Comparison of ENCODE assay signal across 11 cellular contexts in genomic region chr6:149929422-149929821, GRCh38. TPM values are rescaled to one million over a fixed set of nuclear protein-coding genes. Genes with fewer than 3 reads are reported as not detected.
DNase-seq lines count a peak whose midpoint lies in the region; ATAC-seq, FAIRE-seq and TF ChIP-seq lines count a peak whose summit lies in the region.
"Had no signal": no experiment of that assay in that cellular context is flagged by ENCODE, and none has a peak within 500 bp of the region (broad histone marks: within the 10 kb centered on the region; RNA-seq: fewer than 3 reads in every experiment).

No MANE protein-coding gene starts in this region.

- in situ Hi-C loops in GM12878 (cut with MboI): loop anchor here (5.0 kb wide), 1 partner anchor 97 kb away; no protein-coding TSS in a partner anchor

- no peaks in the 10 kb centered on the region; the same call in 1 of the 2 replicates for H4K20me1 ChIP-seq in GM12878 (ENCODE audit: control insufficient read depth, insufficient read depth)

- H3K36me3 ChIP-seq in GM12878 (ENCODE audit: control insufficient read depth in 2 of 2, insufficient read depth in 2 of 2, low read length in 1 of 2): no peaks in the 10 kb centered on the region

- WGBS in GM12878 (ENCODE audit: insufficient coverage, insufficient replicate concordance, low lambda C conversion rate, missing lambda C conversion rate): 3% methylated on average over 3 of the region's 3 CpGs

- peaks cover 25% of the 10 kb centered on the region for H3K9me3 Mint-ChIP-seq in nephron progenitor cell
- H3K9me3 Mint-ChIP-seq: memory B cell had no signal

- RAD21 ChIA-PET in GM12878 (lab: Charles Lee; ENCODE audit: unreplicated experiment): no interaction called here

- TF ChIP-seq POLR2A in GM12878 (IDR thresholded peaks at IDR 0.05; ENCODE audit: low read depth, low read length) (no peak), erythroblast (IDR thresholded peaks at IDR 0.05; ENCODE audit: low read length) (no peak)

- peak; percentile 45 for DNase-seq in activated CD4-positive, alpha-beta T cell treated with anti-CD3 and anti-CD28 coated beads for 48 hours
- no peak for DNase-seq in activated CD4-positive, alpha-beta T cell treated with anti-CD3 and anti-CD28 coated beads, Interleukin-2, amount 50 U/mL, for 48 hours
- DNase-seq in HEK293T (ENCODE audit: extremely low spot score) (peak; percentile 54), GM12878 (ENCODE audit: low read depth, low spot score) (no peak), nephron progenitor cell (peak; percentile 34), NCI-H2196 treated with DMSO at 0.1 percent for 48 hours (lab: John Stamatoyannopoulos, UW; ENCODE audit: unreplicated experiment) (no peak), T-helper 9 cell (no peak), erythroblast (lab: John Stamatoyannopoulos, UW) (no peak)
- DNase-seq: activated gamma-delta T cell treated with Interleukin-2 at 50 U/mL for 16 hours, NCI-H1436 treated with DMSO at 0.1 percent for 48 hours had no signal

- no peak for FAIRE-seq in GM12878 (lab: Jason Lieb, UNC)

- no peak for TF ChIP-seq RAD21 in GM12878 (IDR thresholded peaks at IDR 0.05; ENCODE audit: insufficient read depth, low read depth, low read length)

- no peak for TF ChIP-seq EP300 in GM12878 (IDR thresholded peaks at IDR 0.05; ENCODE audit: borderline replicate concordance in 1 of 2, control insufficient read depth in 1 of 2, low read depth in 2 of 2, low read length in 2 of 2)

- SMC1A ChIA-PET in GM12878 (lab: Charles Lee; ENCODE audit: uncharacterized antibody, unreplicated experiment): no interaction called here

- H3K27ac Mint-ChIP-seq in nephron progenitor cell: no peak overlapping the region
- H3K27ac Mint-ChIP-seq: memory B cell had no signal

- POLR2A ChIA-PET in HEK293T (lab: Yijun Ruan, JAX): no interaction called here
- POLR2A ChIA-PET in GM12878 (lab: Charles Lee): no interaction called here

- no peak overlapping the region for H3K27ac ChIP-seq in GM12878 (ENCODE audit: control insufficient read depth, insufficient read depth)

- intact Hi-C loops in GM12878 (cut with micrococcal nuclease; ENCODE audit: unreplicated experiment): no loop called here

- H3K4me3 ChIP-seq in GM12878: no peak overlapping the region

- no peak overlapping the region for H2AFZ ChIP-seq in GM12878 (ENCODE audit: control insufficient read depth, low read depth, low read length)

- CTCF ChIA-PET in HEK293T (lab: Yijun Ruan, JAX) (interaction anchor here (0.5 kb wide), 1 partner anchor 489 kb away, joined by 3 read pairs; no protein-coding TSS in a partner anchor), GM12878 (lab: Yijun Ruan, JAX) (interaction anchor here (0.7 to 1.5 kb wide), 2 partner anchors 63 to 88 kb away, joined by 3 to 9 read pairs; no protein-coding TSS in a partner anchor)

- peaks cover 97% of the 10 kb centered on the region for H3K27me3 Mint-ChIP-seq in nephron progenitor cell (ENCODE audit: low read depth, poor library complexity)

- no TSS peak for BruUV-seq in GM12878 (replicated peaks; lab: Mats Ljungman, UMichigan)

- TF ChIP-seq CTCF in GM12878 (IDR thresholded peaks at IDR 0.05 in 2 of 3, conservative IDR thresholded peaks at IDR 0.05 in 1 of 3; ENCODE audit: control insufficient read depth in 2 of 3, extremely low read depth in 1 of 3, insufficient read depth in 1 of 3, low read depth in 3 of 3, low read length in 3 of 3): peak; percentile 18 to 50 (median 19); a peak in 4 of 6 replicates
- TF ChIP-seq CTCF in nephron progenitor cell (IDR thresholded peaks at IDR 0.05): peak; percentile 54

- ATAC-seq in GM12878: 0 out of 3 replicates have a peak, but pooled peaks have one; percentile 25

- no peak overlapping the region for H3K4me2 ChIP-seq in GM12878 (ENCODE audit: control insufficient read depth, insufficient read depth)

- peaks cover 4 to 12% of the 10 kb centered on the region in 2 experiments for H3K27me3 ChIP-seq in GM12878 (replicated peaks in 1 of 2; ENCODE audit: control insufficient read depth in 2 of 2, insufficient read depth in 2 of 2, low read length in 1 of 2)

- no peaks in the 10 kb centered on the region for H3K79me2 ChIP-seq in GM12878 (ENCODE audit: control insufficient read depth, insufficient read depth, low read length)

- no peaks in the 10 kb centered on the region for H3K4me1 ChIP-seq in GM12878 (ENCODE audit: control insufficient read depth, insufficient read depth, low read length)

- H3K4me3 Mint-ChIP-seq in nephron progenitor cell: no peak overlapping the region
- H3K4me3 Mint-ChIP-seq: memory B cell had no signal

- H3K9me3 ChIP-seq in GM12878 (replicated peaks; ENCODE audit: control insufficient read depth, insufficient read depth, low read length): no peaks in the 10 kb centered on the region

- H3K36me3 Mint-ChIP-seq in nephron progenitor cell (ENCODE audit: low read depth): no peaks in the 10 kb centered on the region
- H3K36me3 Mint-ChIP-seq: memory B cell had no signal

- no peaks in the 10 kb centered on the region for H3K4me1 Mint-ChIP-seq in nephron progenitor cell

- no peak overlapping the region for H3K9ac ChIP-seq in GM12878 (ENCODE audit: control insufficient read depth, insufficient read depth, low read length)

RNA-seq across cellular contexts. Expression of gene RAET1G, which starts 6.5 kb away (rescaled TPM):
- not detected in 2 replicates for total RNA-seq in GM12878 (2013; cell fraction: nucleolus; rRNA removed)
- total RNA-seq in GM12878 (2014; rRNA removed) (not detected in 2 replicates), GM12878 (2014; rRNA removed; fragmentation: Illumina TruSeq; extraction: Trizol) (not detected in 2 replicates), GM12878 (2021) (not detected in 2 replicates)
- not detected for polyA plus RNA-seq in GM12878 (2011; ENCODE audit: low read depth)
- polyA plus RNA-seq in GM12878 (2011; rRNA removed) (not detected in 2 replicates), GM12878 (2014; fragmentation: Illumina TruSeq; extraction: Trizol) (not detected in 2 replicates), GM12878 (2014; fragmentation: Nextera tagmentation; extraction: Ambion mirVana) (not detected), GM12878 (2014; rRNA removed) (not detected in 2 replicates), GM12878 (2016; fragmentation: Nextera tagmentation; extraction: Ambion mirVana) (not detected)
- not detected in 2 replicates for polyA plus RNA-seq in GM12878 (2011; cell fraction: cytosol; rRNA removed)
- not detected in 2 replicates for polyA plus RNA-seq in GM12878 (2011; cell fraction: nucleus; rRNA removed)
- polyA plus RNA-seq in GM12878 (2012): not detected in 2 replicates
- not detected in 2 replicates for polyA minus RNA-seq in GM12878 (2011; rRNA and poly(A)+ RNA removed)
- polyA minus RNA-seq in GM12878 (2011; cell fraction: cytosol; rRNA and poly(A)+ RNA removed): not detected in 2 replicates
- not detected in 2 replicates for polyA minus RNA-seq in GM12878 (2011; cell fraction: nucleus; rRNA and poly(A)+ RNA removed)

RNA-seq across cellular contexts. Expression of gene ULBP2, which starts 12.4 kb away (rescaled TPM):
- 0.29 and 1.1 TPM in 2 replicates for total RNA-seq in GM12878 (2013; cell fraction: nucleolus; rRNA removed)
- 0.11 and 0.23 TPM in 2 replicates for total RNA-seq in GM12878 (2014; rRNA removed)
- 0.14 TPM in 1 of 2 replicates, not detected in the other for total RNA-seq in GM12878 (2014; rRNA removed; fragmentation: Illumina TruSeq; extraction: Trizol)
- total RNA-seq in GM12878 (2021): not detected in 2 replicates
- 0.28 TPM for polyA plus RNA-seq in GM12878 (2011; ENCODE audit: low read depth)
- 1.2 and 2.5 TPM in 2 replicates for polyA plus RNA-seq in GM12878 (2011; rRNA removed)
- 1.9 and 2.1 TPM in 2 replicates for polyA plus RNA-seq in GM12878 (2011; cell fraction: cytosol; rRNA removed)
- 0.48 and 1.2 TPM in 2 replicates for polyA plus RNA-seq in GM12878 (2011; cell fraction: nucleus; rRNA removed)
- polyA plus RNA-seq in GM12878 (2012): 0.13 and 0.15 TPM in 2 replicates
- polyA plus RNA-seq in GM12878 (2014; fragmentation: Illumina TruSeq; extraction: Trizol): 0.22 TPM in 1 of 2 replicates, not detected in the other
- under 1 TPM; 0.20 to 0.21 TPM for polyA plus RNA-seq in GM12878 (2014; fragmentation: Nextera tagmentation; extraction: Ambion mirVana)
- 0.08 TPM in 1 of 2 replicates, not detected in the other for polyA plus RNA-seq in GM12878 (2014; rRNA removed)
- polyA plus RNA-seq in GM12878 (2016; fragmentation: Nextera tagmentation; extraction: Ambion mirVana): under 1 TPM; 0.16 to 0.71 TPM
- polyA minus RNA-seq in GM12878 (2011; rRNA and poly(A)+ RNA removed): 0.67 and 1.4 TPM in 2 replicates
- polyA minus RNA-seq in GM12878 (2011; cell fraction: cytosol; rRNA and poly(A)+ RNA removed): not detected in 2 replicates
- polyA minus RNA-seq in GM12878 (2011; cell fraction: nucleus; rRNA and poly(A)+ RNA removed): 0.36 TPM in 1 of 2 replicates, not detected in the other

RNA-seq across cellular contexts. Expression of gene RAET1E, which starts 31.5 kb away (rescaled TPM):
- not detected in 2 replicates for total RNA-seq in GM12878 (2013; cell fraction: nucleolus; rRNA removed)
- total RNA-seq in GM12878 (2014; rRNA removed) (not detected in 2 replicates), GM12878 (2014; rRNA removed; fragmentation: Illumina TruSeq; extraction: Trizol) (not detected in 2 replicates), GM12878 (2021) (not detected in 2 replicates)
- polyA plus RNA-seq in GM12878 (2011; ENCODE audit: low read depth): not detected
- polyA plus RNA-seq in GM12878 (2011; rRNA removed) (not detected in 2 replicates), GM12878 (2014; fragmentation: Illumina TruSeq; extraction: Trizol) (not detected in 2 replicates), GM12878 (2014; fragmentation: Nextera tagmentation; extraction: Ambion mirVana) (not detected), GM12878 (2014; rRNA removed) (0.10 TPM in 1 of 2 replicates, not detected in the other), GM12878 (2016; fragmentation: Nextera tagmentation; extraction: Ambion mirVana) (not detected)
- polyA plus RNA-seq in GM12878 (2011; cell fraction: cytosol; rRNA removed): not detected in 2 replicates
- polyA plus RNA-seq in GM12878 (2011; cell fraction: nucleus; rRNA removed): not detected in 2 replicates
- not detected in 2 replicates for polyA plus RNA-seq in GM12878 (2012)
- not detected in 2 replicates for polyA minus RNA-seq in GM12878 (2011; rRNA and poly(A)+ RNA removed)
- polyA minus RNA-seq in GM12878 (2011; cell fraction: cytosol; rRNA and poly(A)+ RNA removed): 0.67 TPM in 1 of 2 replicates, not detected in the other
- not detected in 2 replicates for polyA minus RNA-seq in GM12878 (2011; cell fraction: nucleus; rRNA and poly(A)+ RNA removed)

RNA-seq across cellular contexts. Expression of gene ULBP1, which starts 34.3 kb away (rescaled TPM):
- 0.15 TPM in 1 of 2 replicates, not detected in the other for total RNA-seq in GM12878 (2013; cell fraction: nucleolus; rRNA removed)
- total RNA-seq in GM12878 (2014; rRNA removed) (not detected in 2 replicates), GM12878 (2014; rRNA removed; fragmentation: Illumina TruSeq; extraction: Trizol) (not detected in 2 replicates), GM12878 (2021) (not detected in 2 replicates)
- polyA plus RNA-seq in GM12878 (2011; ENCODE audit: low read depth): 0.07 TPM
- polyA plus RNA-seq in GM12878 (2011; rRNA removed) (0.10 and 0.12 TPM in 2 replicates), GM12878 (2014; fragmentation: Illumina TruSeq; extraction: Trizol) (0.04 TPM in 1 of 2 replicates, not detected in the other), GM12878 (2014; fragmentation: Nextera tagmentation; extraction: Ambion mirVana) (under 1 TPM in 1 of 2 experiments, not detected in 1; 0.02 TPM), GM12878 (2014; rRNA removed) (not detected in 2 replicates), GM12878 (2016; fragmentation: Nextera tagmentation; extraction: Ambion mirVana) (not detected)
- 0.07 TPM in 1 of 2 replicates, not detected in the other for polyA plus RNA-seq in GM12878 (2011; cell fraction: cytosol; rRNA removed)
- polyA plus RNA-seq in GM12878 (2011; cell fraction: nucleus; rRNA removed): 0.03 and 0.10 TPM in 2 replicates
- 0.06 TPM in 1 of 2 replicates, not detected in the other for polyA plus RNA-seq in GM12878 (2012)
- polyA minus RNA-seq in GM12878 (2011; rRNA and poly(A)+ RNA removed): not detected in 2 replicates
- polyA minus RNA-seq in GM12878 (2011; cell fraction: cytosol; rRNA and poly(A)+ RNA removed): not detected in 2 replicates
- polyA minus RNA-seq in GM12878 (2011; cell fraction: nucleus; rRNA and poly(A)+ RNA removed): 0.10 TPM in 1 of 2 replicates, not detected in the other

Comparison
In these comparisons a context has a peak if more than half of its experiments do, and no peak if none do; other contexts are left out.
1. DNase-seq: peak in activated CD4-positive, alpha-beta T cell treated with anti-CD3 and anti-CD28 coated beads for 48 hours (single experiment), HEK293T (single experiment) and nephron progenitor cell (single experiment); none in activated CD4-positive, alpha-beta T cell treated with anti-CD3 and anti-CD28 coated beads, Interleukin-2, amount 50 U/mL, for 48 hours (0 of 2), GM12878 (single experiment), NCI-H2196 treated with DMSO at 0.1 percent for 48 hours (single experiment), T-helper 9 cell (single experiment) and erythroblast (0 of 2).